In genomic region chr16:46828943-46829342, GRCh38 we compare ENCODE assay signal across 10 cellular contexts. TPM values are rescaled to one million over a fixed set of nuclear protein-coding genes. Genes with fewer than 3 reads are reported as not detected.
DNase-seq lines count a peak whose midpoint lies in the region; ATAC-seq and TF ChIP-seq lines count a peak whose summit lies in the region.
"Had no signal": no experiment of that assay in that cellular context is flagged by ENCODE, and none has a peak within 500 bp of the region (broad histone marks: within the 10 kb centered on the region; RNA-seq: fewer than 3 reads in every experiment).

No MANE protein-coding gene starts in this region.

- peaks cover 10% of the 10 kb centered on the region for H3K36me3 Mint-ChIP-seq in effector memory CD8-positive, alpha-beta T cell (ENCODE audit: insufficient read depth)

- peak; percentile 22 for DNase-seq in NCI-H82 (lab: John Stamatoyannopoulos, UW)
- DNase-seq in NCI-H82 treated with DMSO at 0.1 percent for 48 hours (lab: John Stamatoyannopoulos, UW; ENCODE audit: unreplicated experiment), result no peak
- DNase-seq in effector memory CD8-positive, alpha-beta T cell, result no peak
- DNase-seq in pons (ENCODE audit: low spot score), result peak; percentile 32
- DNase-seq in NCI-H526 (lab: John Stamatoyannopoulos, UW), result no peak
- DNase-seq in NCI-H748 (lab: John Stamatoyannopoulos, UW; ENCODE audit: unreplicated experiment), result no peak
- no peak for DNase-seq in lower lobe of right lung
- DNase-seq: NCI-H1092 had no signal

- H3K9me3 Mint-ChIP-seq in effector memory CD8-positive, alpha-beta T cell, result no peaks in the 10 kb centered on the region

- peak overlapping the region; percentile 80 to 95 for H3K4me3 Mint-ChIP-seq in effector memory CD8-positive, alpha-beta T cell

- H2AFZ ChIP-seq in OCI-LY1 (ENCODE audit: low read length), result no peak overlapping the region

- H3K79me2 ChIP-seq in OCI-LY1 (ENCODE audit: insufficient read depth, low read length), result peaks cover 68% of the 10 kb centered on the region

- H3F3A ChIP-seq in OCI-LY1 (ENCODE audit: insufficient read depth, low read length), result no peaks in the 10 kb centered on the region

- no peaks in the 10 kb centered on the region; the same call in 1 of the 2 replicates for H4K20me1 ChIP-seq in OCI-LY1 (ENCODE audit: insufficient read depth, low read length)

- H3K4me3 ChIP-seq in OCI-LY1 (ENCODE audit: low read depth, low read length, poor library complexity, severe bottlenecking) (peak overlapping the region; percentile 98), lower lobe of right lung (no peak overlapping the region)

- peaks cover 16 to 33% of the 10 kb centered on the region in 2 donors for H3K4me1 Mint-ChIP-seq in effector memory CD8-positive, alpha-beta T cell (ENCODE audit: low read depth in 2 of 2)

- H3K9me3 ChIP-seq in OCI-LY1 (ENCODE audit: low read length) (no peaks in the 10 kb centered on the region), lower lobe of right lung (no peaks in the 10 kb centered on the region)

- TF ChIP-seq CTCF in OCI-LY1 (IDR thresholded peaks at IDR 0.05; ENCODE audit: low read length), result no peak
- no peak for TF ChIP-seq CTCF in lower lobe of right lung (IDR thresholded peaks at IDR 0.05)

- no peaks in the 10 kb centered on the region for H3K9me2 ChIP-seq in OCI-LY1 (ENCODE audit: low read depth, low read length)

- H3K27ac ChIP-seq in OCI-LY1 (ENCODE audit: low read depth, low read length, poor library complexity, severe bottlenecking) (peak overlapping the region; percentile 85), lower lobe of right lung (no peak overlapping the region)

- peak overlapping the region; percentile 86 for H3K4me2 ChIP-seq in OCI-LY1 (ENCODE audit: low read length)

- no peak overlapping the region for H3K27ac Mint-ChIP-seq in effector memory CD8-positive, alpha-beta T cell

- intact Hi-C loops in lower lobe of right lung (cut with DNase I), result no loop called here

- H3K9ac ChIP-seq in OCI-LY1 (ENCODE audit: low read length), result peak overlapping the region; percentile 99

- H3K36me3 ChIP-seq in OCI-LY1 (ENCODE audit: insufficient read depth, low read length) (peaks cover 27% of the 10 kb centered on the region), lower lobe of right lung (no peaks in the 10 kb centered on the region)

- H3K4me1 ChIP-seq in OCI-LY1 (ENCODE audit: insufficient read depth, low read length, severe bottlenecking) (peaks cover 72% of the 10 kb centered on the region), lower lobe of right lung (peaks cover 9% of the 10 kb centered on the region)

- H3K27me3 ChIP-seq in OCI-LY1 (ENCODE audit: insufficient read depth, low read length) (no peaks in the 10 kb centered on the region), lower lobe of right lung (ENCODE audit: low read depth) (no peaks in the 10 kb centered on the region)

- H3K27me3 Mint-ChIP-seq in effector memory CD8-positive, alpha-beta T cell, result no peaks in the 10 kb centered on the region

- ATAC-seq in effector memory CD8-positive, alpha-beta T cell (replicated peaks), result no peak
- no peak for ATAC-seq in lower lobe of right lung
- ATAC-seq: Right ventricle myocardium inferior had no signal

RNA-seq across cellular contexts. Expression of gene C16orf87, which starts 2.0 kb away (rescaled TPM):
- 5.8 TPM for total RNA-seq in lower lobe of right lung

RNA-seq across cellular contexts. Expression of gene GPT2, which starts 55.2 kb away (rescaled TPM):
- total RNA-seq in lower lobe of right lung, result 4.8 TPM

Comparison
In these comparisons a context has a peak if more than half of its experiments do, and no peak if none do; other contexts are left out.
1. DNase-seq: peak in NCI-H82 (single experiment) and pons (single experiment); none in NCI-H82 treated with DMSO at 0.1 percent for 48 hours (single experiment), effector memory CD8-positive, alpha-beta T cell (0 of 3), NCI-H526 (0 of 2), NCI-H748 (single experiment) and lower lobe of right lung (single experiment).